In the genomic region with DNA sequence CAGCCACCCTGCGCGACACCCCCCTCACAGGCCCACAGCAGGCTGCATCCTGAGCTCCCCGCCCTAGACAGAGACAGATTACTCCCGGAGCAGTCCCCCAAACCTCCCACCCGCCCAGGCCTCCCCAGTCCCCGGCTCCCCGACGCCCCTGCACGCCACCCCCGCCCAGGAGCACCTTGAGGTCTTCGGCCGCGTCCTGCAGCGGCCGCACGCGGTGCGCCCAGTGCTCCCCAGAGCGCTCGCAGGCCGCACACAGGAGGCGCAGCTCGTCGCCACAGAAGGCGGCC, we compare ENCODE assay signal across 7 cellular contexts. TPM values are rescaled to one million over a fixed set of nuclear protein-coding genes. Genes with fewer than 3 reads are reported as not detected.
A peak's percentile ranks its signal among the peaks of the same experiment; 100 is the strongest.
DNase-seq lines count a peak whose midpoint lies in the region; ATAC-seq and TF ChIP-seq lines count a peak whose summit lies in the region.

No MANE protein-coding gene starts in this region.

- no CpG with 5 or more reads among the region's 25 CpGs for WGBS in iPS DF 6.9 (ENCODE audit: insufficient coverage, insufficient read length)

- H3K27ac ChIP-seq in iPS DF 6.9 (ENCODE audit: low read length) = no peak overlapping the region

- CTCF ChIA-PET in activated B cell treated with CpG ODN at 0.5 μM for 24 hours (lab: Charles Lee) = no interaction called here

- no peaks in the 10 kb centered on the region for H3K9me3 ChIP-seq in iPS DF 6.9 (ENCODE audit: control insufficient read depth, insufficient read depth, low read length)

- no peaks in the 10 kb centered on the region for H3K9me3 Mint-ChIP-seq in activated B cell treated with CpG ODN at 0.5 μM for 24 hours

- H3K4me3 Mint-ChIP-seq in activated B cell treated with CpG ODN at 0.5 μM for 24 hours = peak overlapping the region; percentile 90

- peak overlapping the region; percentile 99 for H3K4me3 ChIP-seq in iPS DF 6.9 (ENCODE audit: low read length)

- ATAC-seq in GM19025 (IDR thresholded peaks at IDR 0.05; ENCODE audit: low read depth, unreplicated experiment) (peak; percentile 19), HG02943 (IDR thresholded peaks at IDR 0.05; ENCODE audit: low read depth, unreplicated experiment) (peak; percentile 31), activated B cell treated with CpG ODN at 0.5 μM for 24 hours (ENCODE audit: low read depth) (no peak)
- ATAC-seq in stimulated activated naive CD8-positive, alpha-beta T cell treated with anti-CD3 and anti-CD28 coated beads, Interleukin-15, Interleukin-2, amounts not matched to agents 100 U/mL and 50 U/mL, for 24 hours = no peak

- peaks cover 42% of the 10 kb centered on the region for H3K4me1 Mint-ChIP-seq in activated B cell treated with CpG ODN at 0.5 μM for 24 hours

- H3K36me3 Mint-ChIP-seq in activated B cell treated with CpG ODN at 0.5 μM for 24 hours (ENCODE audit: low read depth) = peaks cover 33% of the 10 kb centered on the region

- no peak for TF ChIP-seq CTCF in activated B cell treated with CpG ODN at 0.5 μM for 24 hours (IDR thresholded peaks at IDR 0.05)

- H3K4me1 ChIP-seq in iPS DF 6.9 (ENCODE audit: control insufficient read depth, insufficient read depth, low read length) = peaks cover 10% of the 10 kb centered on the region

- H3K36me3 ChIP-seq in iPS DF 6.9 (ENCODE audit: control insufficient read depth, insufficient read depth, low read length) = peaks cover 3% of the 10 kb centered on the region; the same call in 1 of the 2 replicates

- intact Hi-C loops in activated B cell treated with CpG ODN at 0.5 μM for 24 hours (cut with micrococcal nuclease) = loop anchor here (1.0 to 5.0 kb wide), 7 partner anchors 81 to 617 kb away; partner anchors contain the start of genes GUK1, IBA57, MRPL55 and RNF187

- no peaks in the 10 kb centered on the region for H3K27me3 Mint-ChIP-seq in activated B cell treated with CpG ODN at 0.5 μM for 24 hours

- POLR2A ChIA-PET in activated B cell treated with CpG ODN at 0.5 μM for 24 hours (lab: Charles Lee) = interaction anchor here (0.9 to 2.6 kb wide), 8 partner anchors 13 to 618 kb away, joined by 3 to 46 read pairs (median 6); partner anchors contain the start of genes ARF1, MRPL55 and RNF187

- no peaks in the 10 kb centered on the region; the same call in 1 of the 2 replicates for H3K27me3 ChIP-seq in iPS DF 6.9 (ENCODE audit: control insufficient read depth, insufficient read depth, low read length)

- H3K27ac Mint-ChIP-seq in activated B cell treated with CpG ODN at 0.5 μM for 24 hours = peak overlapping the region; percentile 73

- in situ Hi-C loops in KBM-7 (cut with MboI; ENCODE audit: low pct_unique_long_range_greater_than_20kb, low sequenced_read_pairs) = no loop called here

- DNase-seq in activated B cell treated with CpG ODN at 0.5 μM for 24 hours = no peak
- DNase-seq in iPS DF 6.9 (ENCODE audit: low read depth, low spot score) = no peak
- peak; percentile 17 for DNase-seq in stimulated activated naive CD8-positive, alpha-beta T cell treated with anti-CD3 and anti-CD28 coated beads, Interleukin-15, Interleukin-2, amounts not matched to agents 100 U/mL and 50 U/mL, for 24 hours
- DNase-seq in KBM-7 = no peak
- DNase-seq in DMS153 treated with DMSO at 0.1 percent for 48 hours (lab: John Stamatoyannopoulos, UW; ENCODE audit: unreplicated experiment) = no peak

RNA-seq across cellular contexts. Expression of gene TRIM11, which starts 0.7 kb away (rescaled TPM):
- 39.5 and 41.5 TPM in 2 replicates for total RNA-seq in activated B cell treated with CpG ODN at 0.5 μM for 24 hours

RNA-seq across cellular contexts. Expression of gene TRIM17, which starts 10.7 kb away (rescaled TPM):
- total RNA-seq in activated B cell treated with CpG ODN at 0.5 μM for 24 hours = not detected in 2 replicates

Comparison
In these comparisons a context has a peak if more than half of its experiments do, and no peak if none do; other contexts are left out.
1. ATAC-seq: peak in GM19025 (single experiment) and HG02943 (single experiment); none in activated B cell treated with CpG ODN at 0.5 μM for 24 hours (single experiment) and stimulated activated naive CD8-positive, alpha-beta T cell treated with anti-CD3 and anti-CD28 coated beads, Interleukin-15, Interleukin-2, amounts not matched to agents 100 U/mL and 50 U/mL, for 24 hours (single experiment).